22 cellular contexts compared by ENCODE assay signal in genomic region chr21:41441546-41441945, GRCh38.
"Had no signal": no experiment of that assay in that cellular context is flagged by ENCODE, and none has a peak within 500 bp of the region (broad histone marks: within the 10 kb centered on the region; RNA-seq: fewer than 3 reads in every experiment).

No MANE protein-coding gene starts in this region.

- ATAC-seq: foreskin keratinocyte; left colon; left ventricle myocardium superior; pancreas; right cardiac atrium; stimulated activated naive CD8-positive, alpha-beta T cell treated with anti-CD3 and anti-CD28 coated beads, Interleukin-15, Interleukin-2, amounts not matched to agents 100 U/mL and 50 U/mL, for 24 hours had no signal

- H3K4me3 ChIP-seq: esophagus squamous epithelium, lung, neural progenitor cell, pancreas, suprapubic skin, thyroid gland, upper lobe of left lung, uterus had no signal

- H3K27me3 Mint-ChIP-seq: natural killer cell treated with Interleukin-12 subunit alpha and Interleukin-12 subunit beta and Interleukin-15 and Interleukin-18, amount 100 ng/mL, for 72 hours had no signal

- H3K27ac Mint-ChIP-seq: natural killer cell treated with Interleukin-12 subunit alpha and Interleukin-12 subunit beta and Interleukin-15 and Interleukin-18, amount 100 ng/mL, for 72 hours; neural progenitor cell; progenitor cell of endocrine pancreas had no signal

- H3K9me3 ChIP-seq: esophagus squamous epithelium, pancreas, suprapubic skin, thyroid gland, upper lobe of left lung, uterus had no signal

- H3K9ac ChIP-seq: neural progenitor cell had no signal

- H3K4me1 Mint-ChIP-seq: immature natural killer cell, neural progenitor cell had no signal

- H3K4me1 ChIP-seq: esophagus squamous epithelium, foreskin keratinocyte, neural progenitor cell, pancreas, suprapubic skin, thyroid gland, upper lobe of left lung, uterus had no signal

- H3K4me3 Mint-ChIP-seq: immature natural killer cell; natural killer cell treated with Interleukin-12 subunit alpha and Interleukin-12 subunit beta and Interleukin-15 and Interleukin-18, amount 100 ng/mL, for 72 hours; neural progenitor cell had no signal

- H3K36me3 Mint-ChIP-seq: neural progenitor cell had no signal

- H3K27me3 ChIP-seq: esophagus squamous epithelium, foreskin keratinocyte, neural progenitor cell, pancreas, suprapubic skin, thyroid gland, upper lobe of left lung, uterus had no signal

- FAIRE-seq: keratinocyte, pancreas, small intestine had no signal

- H3K36me3 ChIP-seq: neural progenitor cell, uterus had no signal

- H2AFZ ChIP-seq: neural progenitor cell had no signal

- H3K9me3 Mint-ChIP-seq: immature natural killer cell; natural killer cell treated with Interleukin-12 subunit alpha and Interleukin-12 subunit beta and Interleukin-15 and Interleukin-18, amount 100 ng/mL, for 72 hours; neural progenitor cell had no signal

- H3K27ac ChIP-seq: esophagus squamous epithelium, foreskin keratinocyte, neural progenitor cell, pancreas, suprapubic skin, thyroid gland, upper lobe of left lung, uterus had no signal

- DNase-seq: esophagus squamous epithelium; foreskin keratinocyte; immature natural killer cell; left colon; left ventricle myocardium superior; mesenchymal stem cell; midbrain; occipital lobe; pancreas; right cardiac atrium; small intestine; stimulated activated CD4-positive, alpha-beta T cell treated with anti-CD3 and anti-CD28 coated beads, Interleukin-2, amount 100 ng/mL, for 48 hours; stimulated activated naive CD8-positive, alpha-beta T cell treated with anti-CD3 and anti-CD28 coated beads, Interleukin-15, Interleukin-2, amounts not matched to agents 100 U/mL and 50 U/mL, for 24 hours; thyroid gland; uterus had no signal

- H3K4me2 ChIP-seq: neural progenitor cell had no signal
